In the genomic region with DNA sequence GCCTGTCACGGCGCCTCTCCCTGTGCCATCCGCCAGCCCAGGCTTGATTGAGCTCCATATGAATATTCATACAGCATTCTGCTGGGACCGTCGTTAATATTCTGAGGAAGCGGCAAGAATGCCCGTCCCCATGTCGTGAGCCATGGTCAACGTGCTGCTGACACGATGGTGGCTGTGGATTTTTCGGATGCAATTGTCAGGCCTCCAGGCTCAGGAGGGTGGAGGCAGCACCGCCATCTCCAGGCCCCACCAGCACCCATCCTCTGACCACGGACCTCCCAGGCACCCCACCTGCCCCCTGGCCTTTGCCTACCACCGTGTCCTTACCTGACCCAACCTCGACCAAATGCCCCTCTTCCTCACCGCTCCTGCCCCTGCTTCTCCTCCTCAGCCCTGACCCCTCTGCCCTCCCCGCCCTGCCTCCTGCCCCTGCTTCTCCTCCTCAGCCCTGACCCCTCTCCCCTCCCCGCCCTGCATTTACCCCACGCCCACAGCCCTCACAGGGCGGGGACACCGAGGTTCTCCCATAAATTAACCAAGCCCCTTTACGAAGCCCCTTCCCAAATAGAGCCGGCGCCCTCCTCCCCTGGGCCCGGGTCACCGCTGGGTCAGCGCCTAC, we compare ENCODE assay signal across 8 cellular contexts. TPM values are rescaled to one million over a fixed set of nuclear protein-coding genes. Genes with fewer than 3 reads are reported as not detected.
DNase-seq lines count a peak whose midpoint lies in the region; ATAC-seq and TF ChIP-seq lines count a peak whose summit lies in the region.

No MANE protein-coding gene starts in this region.

- no peak for ATAC-seq in CD4-positive, alpha-beta T cell (ENCODE audit: poor library complexity)

- H2AFZ ChIP-seq in neural cell (ENCODE audit: low read depth, low read length) = no peak overlapping the region

- CTCF ChIA-PET in CD4-positive, alpha-beta T cell (lab: Charles Lee) = interaction anchor here (1.2 to 1.6 kb wide), 3 partner anchors 19 to 141 kb away, joined by 3 to 4 read pairs (median 3); no protein-coding TSS in a partner anchor

- H3K27ac Mint-ChIP-seq in CD4-positive, alpha-beta T cell = peak overlapping the region; percentile 86

- no peaks in the 10 kb centered on the region for H3K27me3 ChIP-seq in CD4-positive, alpha-beta T cell (ENCODE audit: control insufficient read depth, insufficient read depth, low read length)
- H3K27me3 ChIP-seq in neural cell (ENCODE audit: insufficient read depth, low read depth, low read length) = no peaks in the 10 kb centered on the region

- H3K9ac ChIP-seq in neural cell (ENCODE audit: low read length) = peak overlapping the region; percentile 45

- no peaks in the 10 kb centered on the region for H3K9me3 ChIP-seq in CD4-positive, alpha-beta T cell (ENCODE audit: control insufficient read depth, low read length)
- H3K9me3 ChIP-seq in neural cell (ENCODE audit: low read length) = no peaks in the 10 kb centered on the region

- H3K9me2 ChIP-seq in neural cell (ENCODE audit: insufficient read depth, low read length) = no peaks in the 10 kb centered on the region

- no peak overlapping the region for H3K4me2 ChIP-seq in neural cell (ENCODE audit: low read length)

- no peaks in the 10 kb centered on the region for H3K9me3 Mint-ChIP-seq in CD4-positive, alpha-beta T cell

- no peak for TF ChIP-seq CTCF in CD4-positive, alpha-beta T cell (IDR thresholded peaks at IDR 0.05)
- TF ChIP-seq CTCF in neural cell (IDR thresholded peaks at IDR 0.05; ENCODE audit: poor library complexity, severe bottlenecking) = no peak

- no peaks in the 10 kb centered on the region for H4K20me1 ChIP-seq in neural cell (ENCODE audit: insufficient read depth)

- H3K4me1 Mint-ChIP-seq in CD4-positive, alpha-beta T cell (ENCODE audit: low read depth) = peaks cover 70% of the 10 kb centered on the region

- peak overlapping the region; percentile 73 for H3K27ac ChIP-seq in CD4-positive, alpha-beta T cell (ENCODE audit: low read depth, low read length)
- peak overlapping the region; percentile 19 for H3K27ac ChIP-seq in cingulate gyrus (ENCODE audit: low read depth, low read length)
- no peak overlapping the region for H3K27ac ChIP-seq in neural cell (ENCODE audit: low read length)

- no peaks in the 10 kb centered on the region for H3F3A ChIP-seq in neural cell (ENCODE audit: insufficient read depth, low read length, poor library complexity, severe bottlenecking)

- no peaks in the 10 kb centered on the region for H3K79me2 ChIP-seq in neural cell (replicated peaks; ENCODE audit: insufficient read depth, low read length)

- POLR2A ChIA-PET in CD4-positive, alpha-beta T cell (lab: Charles Lee) = interaction anchor here (0.6 to 6.0 kb wide), 11 partner anchors 9 to 158 kb away, joined by 3 to 50 read pairs (median 4); a partner anchor contains a TSS

- H3K36me3 ChIP-seq in neural cell (ENCODE audit: insufficient read depth, low read length) = no peaks in the 10 kb centered on the region

- intact Hi-C loops in CD4-positive, alpha-beta T cell (cut with DNase I, micrococcal nuclease) = loop anchor here (1.0 kb wide), 2 partner anchors 10 to 13 kb away; a partner anchor contains a TSS

- no peak for TF ChIP-seq EP300 in neural cell (conservative IDR thresholded peaks at IDR 0.05; ENCODE audit: poor library complexity, severe bottlenecking)

- peak overlapping the region; percentile 89 for H3K4me3 Mint-ChIP-seq in CD4-positive, alpha-beta T cell

- no peak for TF ChIP-seq RAD21 in neural cell (conservative IDR thresholded peaks at IDR 0.05)

- no peaks in the 10 kb centered on the region for H3K27me3 Mint-ChIP-seq in CD4-positive, alpha-beta T cell

- H3K4me3 ChIP-seq in Jurkat, Clone E6-1 (ENCODE audit: low read length) = peak overlapping the region; percentile 58
- H3K4me3 ChIP-seq in neural cell (ENCODE audit: low read length) = no peak overlapping the region

- H3K36me3 Mint-ChIP-seq in CD4-positive, alpha-beta T cell (ENCODE audit: low read depth) = peaks cover 5% of the 10 kb centered on the region

- no peak for DNase-seq in CD4-positive, alpha-beta T cell
- DNase-seq in Jurkat, Clone E6-1 (ENCODE audit: low read depth, low spot score) = no peak
- DNase-seq in NCI-H524 treated with DMSO at 0.1 percent for 48 hours (lab: John Stamatoyannopoulos, UW) (no peak), NCI-H82 treated with DMSO at 0.1 percent for 48 hours (lab: John Stamatoyannopoulos, UW; ENCODE audit: unreplicated experiment) (no peak), NOMO-1 treated with DMSO at 0.1 percent for 48 hours (lab: John Stamatoyannopoulos, UW; ENCODE audit: unreplicated experiment) (no peak)
- no peak for DNase-seq in NK-92 treated with Interleukin-12 subunit alpha and Interleukin-12 subunit beta, amount 100 ng/mL, for 24 hours (lab: John Stamatoyannopoulos, UW)

TF ChIP-seq in neural cell, 6 proteins besides CTCF, POLR2A, EP300 and RAD21:
- TF ChIP-seq TAF1 (IDR thresholded peaks at IDR 0.05; ENCODE audit: low read depth) (no peak), EZH2 (IDR thresholded peaks at IDR 0.05; ENCODE audit: borderline replicate concordance, insufficient read depth, low read length, poor library complexity, severe bottlenecking) (no peak), MXI1 (conservative IDR thresholded peaks at IDR 0.05; ENCODE audit: poor library complexity, severe bottlenecking) (no peak), POLR2AphosphoS5 (IDR thresholded peaks at IDR 0.05) (no peak), SMC3 (conservative IDR thresholded peaks at IDR 0.05; ENCODE audit: poor library complexity) (no peak)
- TF ChIP-seq, protein P1, sequence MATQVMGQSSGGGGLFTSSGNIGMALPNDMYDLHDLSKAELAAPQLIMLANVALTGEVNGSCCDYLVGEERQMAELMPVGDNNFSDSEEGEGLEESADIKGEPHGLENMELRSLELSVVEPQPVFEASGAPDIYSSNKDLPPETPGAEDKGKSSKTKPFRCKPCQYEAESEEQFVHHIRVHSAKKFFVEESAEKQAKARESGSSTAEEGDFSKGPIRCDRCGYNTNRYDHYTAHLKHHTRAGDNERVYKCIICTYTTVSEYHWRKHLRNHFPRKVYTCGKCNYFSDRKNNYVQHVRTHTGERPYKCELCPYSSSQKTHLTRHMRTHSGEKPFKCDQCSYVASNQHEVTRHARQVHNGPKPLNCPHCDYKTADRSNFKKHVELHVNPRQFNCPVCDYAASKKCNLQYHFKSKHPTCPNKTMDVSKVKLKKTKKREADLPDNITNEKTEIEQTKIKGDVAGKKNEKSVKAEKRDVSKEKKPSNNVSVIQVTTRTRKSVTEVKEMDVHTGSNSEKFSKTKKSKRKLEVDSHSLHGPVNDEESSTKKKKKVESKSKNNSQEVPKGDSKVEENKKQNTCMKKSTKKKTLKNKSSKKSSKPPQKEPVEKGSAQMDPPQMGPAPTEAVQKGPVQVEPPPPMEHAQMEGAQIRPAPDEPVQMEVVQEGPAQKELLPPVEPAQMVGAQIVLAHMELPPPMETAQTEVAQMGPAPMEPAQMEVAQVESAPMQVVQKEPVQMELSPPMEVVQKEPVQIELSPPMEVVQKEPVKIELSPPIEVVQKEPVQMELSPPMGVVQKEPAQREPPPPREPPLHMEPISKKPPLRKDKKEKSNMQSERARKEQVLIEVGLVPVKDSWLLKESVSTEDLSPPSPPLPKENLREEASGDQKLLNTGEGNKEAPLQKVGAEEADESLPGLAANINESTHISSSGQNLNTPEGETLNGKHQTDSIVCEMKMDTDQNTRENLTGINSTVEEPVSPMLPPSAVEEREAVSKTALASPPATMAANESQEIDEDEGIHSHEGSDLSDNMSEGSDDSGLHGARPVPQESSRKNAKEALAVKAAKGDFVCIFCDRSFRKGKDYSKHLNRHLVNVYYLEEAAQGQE (IDR thresholded peaks at IDR 0.05; ENCODE audit: borderline replicate concordance) = no peak
TF ChIP-seq in neural cell: peak in this region for 0.

RNA-seq across cellular contexts. Expression of a gene that starts 9.9 kb away (rescaled TPM):
- total RNA-seq in CD4-positive, alpha-beta T cell = 1 to 10 TPM; 6.5 to 7.9 TPM
- polyA plus RNA-seq in Jurkat, Clone E6-1 (2012; ENCODE audit: insufficient read depth, insufficient read length) = 20.9 TPM
- polyA plus RNA-seq in neural cell = 15.0 and 20.6 TPM in 2 replicates
- 27.9 and 38.5 TPM in 2 replicates for polyA minus RNA-seq in neural cell

RNA-seq across cellular contexts. Expression of a gene that starts 13.7 kb away (rescaled TPM):
- total RNA-seq in CD4-positive, alpha-beta T cell = 1 to 10 TPM; 2.1 to 2.7 TPM
- polyA plus RNA-seq in Jurkat, Clone E6-1 (2012; ENCODE audit: insufficient read depth, insufficient read length) = not detected
- polyA plus RNA-seq in neural cell = 1.7 and 1.8 TPM in 2 replicates
- polyA minus RNA-seq in neural cell = 4.3 and 4.6 TPM in 2 replicates
